1 cellular context compared by ENCODE assay signal in the genomic region with DNA sequence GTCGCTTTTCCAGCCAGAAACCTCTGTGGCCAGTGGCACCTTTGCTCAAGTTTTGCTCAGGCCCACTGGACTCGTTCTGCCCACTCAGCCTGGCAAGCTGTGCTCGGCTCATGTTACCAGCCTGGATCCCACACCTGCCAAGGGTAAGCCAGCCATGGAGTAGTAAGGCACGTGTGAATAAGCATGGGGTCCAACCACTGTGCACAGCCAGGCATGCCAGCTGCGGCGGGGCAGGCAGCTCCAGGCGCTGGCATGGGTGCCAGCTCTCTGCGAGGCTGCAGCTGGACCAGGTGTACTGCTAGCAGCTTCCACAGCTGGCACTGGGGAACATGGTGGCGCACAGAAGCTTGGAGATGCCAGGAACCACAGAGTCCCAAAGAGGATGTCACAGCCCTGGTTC.
TF ChIP-seq lines count a peak whose summit lies in the region.

No MANE protein-coding gene starts in this region.

TF ChIP-seq in HepG2, 621 proteins besides CTCF, POLR2A, EP300 and RAD21 (continued from another document):
- TF ChIP-seq, protein P1, sequence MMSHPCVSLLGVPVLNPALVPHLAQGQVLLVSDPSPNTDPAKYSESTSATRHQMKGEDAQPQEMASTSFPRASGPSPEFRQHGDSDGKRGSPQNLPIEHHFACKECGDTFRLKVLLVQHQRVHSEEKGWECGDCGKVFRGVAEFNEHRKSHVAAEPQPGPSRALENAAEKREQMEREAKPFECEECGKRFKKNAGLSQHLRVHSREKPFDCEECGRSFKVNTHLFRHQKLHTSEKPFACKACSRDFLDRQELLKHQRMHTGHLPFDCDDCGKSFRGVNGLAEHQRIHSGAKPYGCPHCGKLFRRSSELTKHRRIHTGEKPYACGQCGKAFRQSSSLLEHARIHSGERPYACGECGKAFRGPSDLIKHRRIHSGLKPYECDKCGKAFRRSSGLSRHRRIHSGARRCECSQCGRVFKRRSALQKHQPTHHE (CRISPR knock-in tag; IDR thresholded peaks at IDR 0.05; ENCODE audit: borderline replicate concordance) = no peak
- TF ChIP-seq ZSCAN9 (CRISPR knock-in tag; IDR thresholded peaks at IDR 0.05; ENCODE audit: borderline replicate concordance) = no peak
- TF ChIP-seq, protein P2, sequence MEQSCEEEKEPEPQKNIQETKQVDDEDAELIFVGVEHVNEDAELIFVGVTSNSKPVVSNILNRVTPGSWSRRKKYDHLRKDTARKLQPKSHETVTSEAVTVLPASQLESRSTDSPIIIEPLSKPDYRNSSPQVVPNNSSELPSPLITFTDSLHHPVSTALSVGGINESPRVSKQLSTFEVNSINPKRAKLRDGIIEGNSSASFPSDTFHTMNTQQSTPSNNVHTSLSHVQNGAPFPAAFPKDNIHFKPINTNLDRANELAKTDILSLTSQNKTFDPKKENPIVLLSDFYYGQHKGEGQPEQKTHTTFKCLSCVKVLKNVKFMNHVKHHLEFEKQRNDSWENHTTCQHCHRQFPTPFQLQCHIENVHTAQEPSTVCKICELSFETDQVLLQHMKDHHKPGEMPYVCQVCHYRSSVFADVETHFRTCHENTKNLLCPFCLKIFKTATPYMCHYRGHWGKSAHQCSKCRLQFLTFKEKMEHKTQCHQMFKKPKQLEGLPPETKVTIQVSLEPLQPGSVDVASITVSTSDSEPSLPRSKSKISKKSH (CRISPR knock-in tag; IDR thresholded peaks at IDR 0.05; ENCODE audit: borderline replicate concordance) = 0 out of 2 replicates have a peak, but pooled peaks have one; percentile 12
